Comparison of ENCODE assay signal across 25 cellular contexts in genomic region chr9:91033270-91033669, GRCh38.
"Had no signal": no experiment of that assay in that cellular context is flagged by ENCODE, and none has a peak within 500 bp of the region (broad histone marks: within the 10 kb centered on the region; RNA-seq: fewer than 3 reads in every experiment).

No MANE protein-coding gene starts in this region.

- H3K4me2 ChIP-seq: neural progenitor cell had no signal

- H3K9ac ChIP-seq: neural progenitor cell had no signal

- H3K4me3 ChIP-seq: colonic mucosa, esophagus squamous epithelium, heart right ventricle, lower lobe of right lung, neural progenitor cell, prostate gland, right atrium auricular region, skin epidermis, spleen, thoracic aorta, tibial nerve, upper lobe of right lung, uterus had no signal

- H3K9me3 Mint-ChIP-seq: dendritic cell treated with granulocyte-macrophage colony-stimulating factor and Interleukin-4, amounts not matched to agents 40 ng/mL and 50 ng/mL, for 4 days; nephron; stimulated activated naive CD8-positive, alpha-beta T cell treated with anti-CD3 and anti-CD28 coated beads, Interleukin-15, Interleukin-2, amounts not matched to agents 100 ng/mL and 50 ng/mL, for 24 hours had no signal

- H3K27ac Mint-ChIP-seq: dendritic cell treated with granulocyte-macrophage colony-stimulating factor and Interleukin-4, amounts not matched to agents 40 ng/mL and 50 ng/mL, for 4 days; naive thymus-derived CD4-positive, alpha-beta T cell; nephron; neural progenitor cell; stimulated activated naive B cell treated with anti-CD40 and anti-IgM and Interleukin-4, amounts not matched to agents 10 μg/mL and 1 μg/mL and 100 μg/mL, for 72 hours; stimulated activated naive CD8-positive, alpha-beta T cell treated with anti-CD3 and anti-CD28 coated beads, Interleukin-15, Interleukin-2, amounts not matched to agents 100 ng/mL and 50 ng/mL, for 24 hours had no signal

- H3K4me1 ChIP-seq: prostate gland had no signal

- H3K4me3 Mint-ChIP-seq: dendritic cell treated with granulocyte-macrophage colony-stimulating factor and Interleukin-4, amounts not matched to agents 40 ng/mL and 50 ng/mL, for 4 days; naive thymus-derived CD4-positive, alpha-beta T cell; nephron; neural progenitor cell; stimulated activated naive B cell treated with anti-CD40 and anti-IgM and Interleukin-4, amounts not matched to agents 10 μg/mL and 1 μg/mL and 100 μg/mL, for 72 hours; stimulated activated naive CD8-positive, alpha-beta T cell treated with anti-CD3 and anti-CD28 coated beads, Interleukin-15, Interleukin-2, amounts not matched to agents 100 ng/mL and 50 ng/mL, for 24 hours had no signal

- H2AFZ ChIP-seq: neural progenitor cell had no signal

- H3K36me3 Mint-ChIP-seq: naive thymus-derived CD4-positive, alpha-beta T cell; neural progenitor cell; stimulated activated naive B cell treated with anti-CD40 and anti-IgM and Interleukin-4, amounts not matched to agents 10 μg/mL and 1 μg/mL and 100 μg/mL, for 72 hours had no signal

- H3K27ac ChIP-seq: colonic mucosa, esophagus squamous epithelium, heart right ventricle, lower lobe of right lung, neural progenitor cell, prostate gland, right atrium auricular region, skin epidermis, thoracic aorta, tibial nerve, upper lobe of right lung, uterus had no signal

- H3K9me3 ChIP-seq: colonic mucosa, esophagus squamous epithelium, heart right ventricle, lower lobe of right lung, prostate gland, right atrium auricular region, thoracic aorta, tibial nerve, upper lobe of right lung, uterus had no signal

- H3K36me3 ChIP-seq: colonic mucosa, esophagus squamous epithelium, heart right ventricle, lower lobe of right lung, neural progenitor cell, prostate gland, right atrium auricular region, spleen, thoracic aorta, tibial nerve, upper lobe of right lung, uterus had no signal

- H3K27me3 ChIP-seq: colonic mucosa, esophagus squamous epithelium, neural progenitor cell, right atrium auricular region, tibial nerve, upper lobe of right lung, uterus had no signal

- ATAC-seq: heart right ventricle, left ventricle myocardium superior, lower lobe of right lung, upper lobe of right lung had no signal

- DNase-seq: esophagus squamous epithelium, foreskin melanocyte, glutamatergic neuron, heart right ventricle, hippocampal formation, islet precursor cell, lower lobe of right lung, midbrain, nucleus accumbens, upper lobe of right lung had no signal
